ENCODE assay signal across 8 cellular contexts in the genomic region with DNA sequence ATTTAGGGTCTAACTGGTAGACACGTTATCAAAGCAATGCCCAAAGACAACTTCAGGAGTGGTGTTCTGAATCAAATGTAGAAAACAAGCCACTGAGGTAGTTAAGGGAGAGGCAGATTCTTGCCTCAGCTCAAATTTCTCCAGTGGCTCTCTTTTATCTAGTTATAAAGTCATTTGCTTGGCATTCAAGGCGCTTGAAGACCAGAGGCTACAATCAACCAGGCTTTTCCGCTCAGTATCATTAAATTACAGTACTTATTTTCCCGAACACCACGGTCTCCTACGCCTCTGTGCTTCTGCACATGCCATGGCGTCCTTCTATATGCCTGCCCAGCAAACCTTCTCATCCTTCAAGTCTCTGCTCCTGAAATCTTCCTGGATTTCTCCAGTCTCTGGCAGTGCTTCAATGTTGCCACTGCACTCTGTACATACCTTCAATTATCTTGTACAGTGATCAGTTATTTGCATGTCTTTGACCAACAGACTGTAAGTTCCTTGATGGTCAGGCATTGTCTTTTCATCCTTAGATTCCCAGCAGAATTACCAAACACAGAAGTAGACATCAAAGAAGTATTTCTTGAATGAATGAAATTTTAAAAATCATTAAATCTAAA. TPM values are rescaled to one million over a fixed set of nuclear protein-coding genes. Genes with fewer than 3 reads are reported as not detected.
DNase-seq lines count a peak whose midpoint lies in the region; ATAC-seq, FAIRE-seq and TF ChIP-seq lines count a peak whose summit lies in the region.

No MANE protein-coding gene starts in this region.

- H3K36me3 Mint-ChIP-seq in stimulated activated naive CD8-positive, alpha-beta T cell treated with anti-CD3 and anti-CD28 coated beads, Interleukin-15, Interleukin-2, amounts not matched to agents 100 ng/mL and 50 ng/mL, for 24 hours (ENCODE audit: low read depth) = no peaks in the 10 kb centered on the region

- peak overlapping the region; percentile 88 for H3K4me2 ChIP-seq in K562 (ENCODE audit: insufficient read depth, low read length)

- H3K4me3 Mint-ChIP-seq in stimulated activated naive CD8-positive, alpha-beta T cell treated with anti-CD3 and anti-CD28 coated beads, Interleukin-15, Interleukin-2, amounts not matched to agents 100 ng/mL and 50 ng/mL, for 24 hours = peak overlapping the region; percentile 92

- peak; percentile 68 for FAIRE-seq in K562 (lab: Jason Lieb, UNC)

- peak overlapping the region; percentile 99 for H3K27ac Mint-ChIP-seq in stimulated activated naive CD8-positive, alpha-beta T cell treated with anti-CD3 and anti-CD28 coated beads, Interleukin-15, Interleukin-2, amounts not matched to agents 100 ng/mL and 50 ng/mL, for 24 hours

- CTCF ChIA-PET in K562 (lab: Yijun Ruan, JAX; ENCODE audit: low intra/inter-chr PET ratio) = no interaction called here

- H3K36me3 ChIP-seq in K562 (ENCODE audit: control insufficient read depth, insufficient read depth, low read length) = peaks cover 2% of the 10 kb centered on the region; the same call in 1 of the 3 replicates
- no peaks in the 10 kb centered on the region for H3K36me3 ChIP-seq in aorta (ENCODE audit: control insufficient read depth in 1 of 2, insufficient read depth in 2 of 2, low read length in 1 of 2)

- no TSS peak for BruUV-seq in K562 (replicated peaks; lab: Mats Ljungman, UMichigan)

- peak overlapping the region; percentile 88 for H2AFZ ChIP-seq in K562 (ENCODE audit: low read depth, low read length)

- peaks cover 38% of the 10 kb centered on the region for H3K79me2 ChIP-seq in K562 (ENCODE audit: control insufficient read depth, insufficient read depth, low read length)

- peaks cover 28% of the 10 kb centered on the region for H3K4me1 Mint-ChIP-seq in stimulated activated naive CD8-positive, alpha-beta T cell treated with anti-CD3 and anti-CD28 coated beads, Interleukin-15, Interleukin-2, amounts not matched to agents 100 ng/mL and 50 ng/mL, for 24 hours (ENCODE audit: low read depth)

- H3K27me3 Mint-ChIP-seq in stimulated activated naive CD8-positive, alpha-beta T cell treated with anti-CD3 and anti-CD28 coated beads, Interleukin-15, Interleukin-2, amounts not matched to agents 100 ng/mL and 50 ng/mL, for 24 hours = no peaks in the 10 kb centered on the region

- no peak for TF ChIP-seq EP300 in K562 (IDR thresholded peaks at IDR 0.05; ENCODE audit: low read length)

- no peaks in the 10 kb centered on the region for H3K9me3 ChIP-seq in K562 (replicated peaks; ENCODE audit: control insufficient read depth, insufficient read depth, low read depth, low read length)
- H3K9me3 ChIP-seq in aorta (ENCODE audit: control insufficient read depth, low read length) = no peaks in the 10 kb centered on the region

- peak overlapping the region; percentile 88 to 98; a peak in 3 of 4 replicates for H3K9ac ChIP-seq in K562 (ENCODE audit: insufficient read depth in 1 of 2, low read depth in 2 of 2, low read length in 2 of 2)

- no peaks in the 10 kb centered on the region for H3K9me1 ChIP-seq in K562 (ENCODE audit: control insufficient read depth, insufficient read depth, low read length)

- no peaks in the 10 kb centered on the region for H3K9me3 Mint-ChIP-seq in stimulated activated naive CD8-positive, alpha-beta T cell treated with anti-CD3 and anti-CD28 coated beads, Interleukin-15, Interleukin-2, amounts not matched to agents 100 ng/mL and 50 ng/mL, for 24 hours

- H4K20me1 ChIP-seq in K562 (replicated peaks; ENCODE audit: control insufficient read depth, insufficient read depth, low read length) = no peaks in the 10 kb centered on the region

- no peaks in the 10 kb centered on the region for H3K27me3 ChIP-seq in K562 (ENCODE audit: control insufficient read depth in 2 of 2, insufficient read depth in 2 of 2, low read length in 2 of 2)
- H3K27me3 ChIP-seq in aorta (ENCODE audit: control insufficient read depth in 1 of 2, insufficient read depth in 2 of 2, low read length in 1 of 2) = no peaks in the 10 kb centered on the region

- TF ChIP-seq CTCF in K562 (IDR thresholded peaks at IDR 0.05 in 2 of 3, conservative IDR thresholded peaks at IDR 0.05 in 1 of 3; ENCODE audit: insufficient read depth in 2 of 3, low read depth in 1 of 3, low read length in 3 of 3) = no peak

- DNase-seq in stimulated activated naive CD8-positive, alpha-beta T cell treated with anti-CD3 and anti-CD28 coated beads, Interleukin-15, Interleukin-2, amounts not matched to agents 100 U/mL and 50 U/mL, for 24 hours = no peak
- peak in 2 of 4 experiments; percentile 34 to 38 for DNase-seq in K562 (ENCODE audit: extremely low read depth in 1 of 4, low spot score in 3 of 4)
- peak; percentile 2 to 4 for DNase-seq in lung microvascular endothelial cell (ENCODE audit: low read depth in 2 of 2)
- no peak for DNase-seq in aorta
- DNase-seq in stimulated activated CD4-positive, alpha-beta T cell treated with anti-CD3 and anti-CD28 coated beads, Interleukin-2, amount 100 ng/mL, for 48 hours = no peak
- DNase-seq in HT-29 (ENCODE audit: low spot score) = no peak

- H3K4me3 ChIP-seq in K562 (peak overlapping the region; percentile 59), aorta (ENCODE audit: low read length in 2 of 2) (no peak overlapping the region)

- ATAC-seq in stimulated activated naive CD8-positive, alpha-beta T cell treated with anti-CD3 and anti-CD28 coated beads, Interleukin-15, Interleukin-2, amounts not matched to agents 100 U/mL and 50 U/mL, for 24 hours = no peak
- ATAC-seq in K562 (peak; percentile 5), aorta (ENCODE audit: low FRiP score) (no peak), GM21529 (IDR thresholded peaks at IDR 0.05; ENCODE audit: unreplicated experiment) (no peak)

- intact Hi-C loops in K562 (cut with micrococcal nuclease) = loop anchor here (2.0 to 10.0 kb wide), 5 partner anchors 56 to 372 kb away; a partner anchor contains a TSS
- intact Hi-C loops in aorta (cut with DNase I) = loop anchor here (2.0 to 10.0 kb wide), 4 partner anchors 30 to 272 kb away; a partner anchor contains a TSS

- WGBS in K562 (ENCODE audit: insufficient coverage, low coverage, missing lambda C conversion rate) = 23% methylated on average over 7 of the region's 7 CpGs
- 69 to 78% methylated on average over 7 of the region's 7 CpGs for WGBS in aorta, 2 donors

- no peak for TF ChIP-seq RAD21 in K562 (CRISPR knock-in tag; conservative IDR thresholded peaks at IDR 0.05 in 1 of 2, IDR thresholded peaks at IDR 0.05 in 1 of 2)

- H3K27ac ChIP-seq in K562 (ENCODE audit: extremely low read depth, low read depth, low read length) = peak overlapping the region; percentile 97
- peak overlapping the region; percentile 90 to 93 for H3K27ac ChIP-seq in aorta (ENCODE audit: low read depth in 1 of 2, low read length in 2 of 2)

- POLR2A ChIA-PET in K562 (lab: Yijun Ruan, JAX) = interaction anchor here (1.6 kb wide), 1 partner anchor 15 kb away, joined by 6 read pairs; no protein-coding TSS in a partner anchor

- H3K4me1 ChIP-seq in K562 (replicated peaks in 1 of 2; ENCODE audit: control insufficient read depth in 2 of 2, insufficient read depth in 2 of 2, low read length in 2 of 2) (peaks cover 17 to 35% of the 10 kb centered on the region in 2 experiments), aorta (ENCODE audit: control insufficient read depth in 1 of 2, insufficient read depth in 2 of 2, low read length in 2 of 2) (peaks cover 0 to 2% of the 10 kb centered on the region in 2 donors)

- TF ChIP-seq POLR2A in K562 (conservative IDR thresholded peaks at IDR 0.05) = no peak

- in situ Hi-C loops in K562 (cut with MboI) = no loop called here

RNA-seq across cellular contexts. Expression of a gene that starts 1.4 kb away (rescaled TPM):
- 9.7 and 15.3 TPM in 2 replicates for total RNA-seq in K562 (2011; cell fraction: chromatin; rRNA removed; ENCODE audit: low replicate concordance)
- total RNA-seq in K562 (2011; cell fraction: nucleolus; rRNA removed) = 8.7 and 12.1 TPM in 2 replicates
- total RNA-seq in K562 (2011; cell fraction: nucleoplasm; rRNA removed) = 14.9 and 25.2 TPM in 2 replicates
- total RNA-seq in K562 (2014; rRNA removed) (13.0 and 14.5 TPM in 2 replicates), K562 (2014; rRNA removed; fragmentation: Illumina TruSeq; extraction: Trizol) (23.0 and 28.2 TPM in 2 replicates), K562 (2015; rRNA removed; fragmentation: Illumina TruSeq; extraction: Trizol) (29.0 and 29.7 TPM in 2 replicates), K562 (2021) (15.3 and 18.0 TPM in 2 replicates), lung microvascular endothelial cell (8.7 and 10.2 TPM in 2 replicates), aorta (10 to 100 TPM; 42.6 to 49.0 TPM)
- polyA plus RNA-seq in K562 (2011; rRNA removed) (22.7 and 27.9 TPM in 2 replicates), K562 (2014; fragmentation: Illumina TruSeq; extraction: Trizol) (21.5 and 24.2 TPM in 2 replicates), K562 (2014; fragmentation: Nextera tagmentation; extraction: Ambion mirVana) (1 to 10 TPM; 4.6 to 6.8 TPM), K562 (2014; rRNA removed) (17.4 and 17.8 TPM in 2 replicates), aorta (10 to 100 TPM; 23.4 to 35.7 TPM)
- 6.0 and 13.2 TPM in 2 replicates for polyA plus RNA-seq in K562 (2011; cell fraction: cytosol; rRNA removed)
- polyA plus RNA-seq in K562 (2011; cell fraction: nucleus; rRNA removed) = 4.8 and 5.3 TPM in 2 replicates
- 16.9 and 21.0 TPM in 2 replicates for polyA plus RNA-seq in K562 (2012)
- polyA minus RNA-seq in K562 (2011; rRNA and poly(A)+ RNA removed) = 29.1 and 35.3 TPM in 2 replicates
- polyA minus RNA-seq in K562 (2011; cell fraction: cytosol; rRNA and poly(A)+ RNA removed) = 15.2 and 17.8 TPM in 2 replicates
- 2.6 and 5.6 TPM in 2 replicates for polyA minus RNA-seq in K562 (2011; cell fraction: nucleus; rRNA and poly(A)+ RNA removed)
- total RNA-seq in HT-29 (2014; rRNA removed; shearing (Covaris generic)) = 6.8 and 7.8 TPM in 2 replicates

RNA-seq across cellular contexts. Expression of a gene that starts 29.4 kb away (rescaled TPM):
- total RNA-seq in K562 (2011; cell fraction: chromatin; rRNA removed; ENCODE audit: low replicate concordance) = 1.4 and 4.3 TPM in 2 replicates
- total RNA-seq in K562 (2011; cell fraction: nucleolus; rRNA removed) = 0.67 and 1.3 TPM in 2 replicates
- total RNA-seq in K562 (2011; cell fraction: nucleoplasm; rRNA removed) = 1.2 and 4.7 TPM in 2 replicates
- 1.1 and 1.2 TPM in 2 replicates for total RNA-seq in K562 (2014; rRNA removed)
- total RNA-seq in K562 (2014; rRNA removed; fragmentation: Illumina TruSeq; extraction: Trizol) = 1.5 and 1.8 TPM in 2 replicates
- total RNA-seq in K562 (2015; rRNA removed; fragmentation: Illumina TruSeq; extraction: Trizol) = 1.1 and 1.4 TPM in 2 replicates
- total RNA-seq in K562 (2021) = 0.81 and 1.1 TPM in 2 replicates
- 1.2 TPM in 2 replicates for polyA plus RNA-seq in K562 (2011; rRNA removed)
- polyA plus RNA-seq in K562 (2011; cell fraction: cytosol; rRNA removed) = 0.06 and 0.62 TPM in 2 replicates
- 0.85 and 1.00 TPM in 2 replicates for polyA plus RNA-seq in K562 (2011; cell fraction: nucleus; rRNA removed)
- polyA plus RNA-seq in K562 (2012) = 0.99 and 1.1 TPM in 2 replicates
- polyA plus RNA-seq in K562 (2014; fragmentation: Illumina TruSeq; extraction: Trizol) = 1.4 and 1.6 TPM in 2 replicates
- 1 to 10 TPM; 1.0 to 1.7 TPM for polyA plus RNA-seq in K562 (2014; fragmentation: Nextera tagmentation; extraction: Ambion mirVana)
- polyA plus RNA-seq in K562 (2014; rRNA removed) = 1.4 and 2.1 TPM in 2 replicates
- 2.5 and 2.7 TPM in 2 replicates for polyA minus RNA-seq in K562 (2011; rRNA and poly(A)+ RNA removed)
- not detected in 2 replicates for polyA minus RNA-seq in K562 (2011; cell fraction: cytosol; rRNA and poly(A)+ RNA removed)
- 1.3 and 2.2 TPM in 2 replicates for polyA minus RNA-seq in K562 (2011; cell fraction: nucleus; rRNA and poly(A)+ RNA removed)
- total RNA-seq in lung microvascular endothelial cell = under 0.01 TPM in 2 replicates
- total RNA-seq in aorta = under 1 TPM in 1 of 2 donors, not detected in 1; 0.36 TPM
- not detected for polyA plus RNA-seq in aorta
- total RNA-seq in HT-29 (2014; rRNA removed; shearing (Covaris generic)) = 0.64 TPM in 1 of 2 replicates, not detected in the other

Comparison
In these comparisons a context has a peak if more than half of its experiments do, and no peak if none do; other contexts are left out.
1. DNase-seq: peak in lung microvascular endothelial cell (2 of 2); none in stimulated activated naive CD8-positive, alpha-beta T cell treated with anti-CD3 and anti-CD28 coated beads, Interleukin-15, Interleukin-2, amounts not matched to agents 100 U/mL and 50 U/mL, for 24 hours (single experiment), aorta (0 of 2), stimulated activated CD4-positive, alpha-beta T cell treated with anti-CD3 and anti-CD28 coated beads, Interleukin-2, amount 100 ng/mL, for 48 hours (0 of 2) and HT-29 (single experiment).